In the genomic region with DNA sequence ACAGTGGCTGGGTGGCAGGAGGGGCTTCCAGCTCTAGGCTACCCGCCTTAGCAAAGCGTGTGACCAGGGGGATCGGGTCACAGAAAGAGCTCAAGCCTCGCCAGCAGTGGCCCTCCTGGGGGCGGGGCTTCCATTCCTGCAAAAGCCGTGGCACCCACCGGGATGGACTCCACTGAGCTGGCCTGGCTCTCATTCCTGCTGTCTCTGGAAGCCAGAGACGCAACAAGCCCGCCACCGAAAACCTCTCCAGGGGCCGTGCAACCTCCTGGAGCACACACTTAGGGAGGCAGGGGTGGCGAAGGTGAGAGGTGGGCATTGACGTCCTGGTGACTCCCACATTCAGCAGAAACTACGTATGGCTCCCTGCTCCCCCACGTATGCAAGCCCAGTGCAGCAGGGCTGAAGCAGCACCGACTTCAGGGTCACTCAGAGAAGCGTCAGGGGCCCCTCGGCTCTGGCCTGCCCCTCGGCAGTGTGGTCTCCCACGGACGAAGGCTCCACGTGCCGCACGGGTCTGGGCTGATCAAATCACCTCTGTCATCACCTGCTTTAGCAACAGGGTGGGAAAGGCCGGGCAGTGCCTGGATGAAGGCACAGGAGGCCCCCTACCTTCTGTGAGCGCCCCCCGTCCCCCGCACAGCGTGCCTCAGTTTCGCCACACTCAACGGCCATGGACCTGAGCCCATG, we compare ENCODE assay signal across 31 cellular contexts. TPM values are rescaled to one million over a fixed set of nuclear protein-coding genes. Genes with fewer than 3 reads are reported as not detected.
"Had no signal": no experiment of that assay in that cellular context is flagged by ENCODE, and none has a peak within 500 bp of the region (broad histone marks: within the 10 kb centered on the region; RNA-seq: fewer than 3 reads in every experiment).

No MANE protein-coding gene starts in this region.

- H3K27me3 ChIP-seq: testis had no signal

- FAIRE-seq: islet of Langerhans, urothelium cell line had no signal

- H3K27ac ChIP-seq: adrenal gland, cardiac muscle cell, coronary artery, gastrocnemius medialis, right atrium auricular region, testis had no signal

- H3K4me3 ChIP-seq: adrenal gland, cardiac muscle cell, coronary artery, dorsolateral prefrontal cortex, gastrocnemius medialis, right atrium auricular region, testis had no signal

- DNase-seq: activated CD4-positive, alpha-beta memory T cell treated with anti-CD3 and anti-CD28 coated beads, Interleukin-2, amount 10 ng/mL, durations not matched to agents 7 days and 5 days; activated CD4-positive, alpha-beta T cell treated with anti-CD3 and anti-CD28 coated beads, Interleukin-2, amount 10 ng/mL, durations not matched to agents 7 days and 5 days; activated CD4-positive, CD25-positive, alpha-beta regulatory T cell treated with anti-CD3 and anti-CD28 coated beads, Interleukin-2, amount 50 U/mL, for 72 hours; activated naive CD4-positive, alpha-beta T cell; activated naive CD8-positive, alpha-beta T cell treated with anti-CD3 and anti-CD28 coated beads for 36 hours; activated T-cell treated with anti-CD3 and anti-CD28 coated beads for 4 hours; activated T-cell treated with anti-CD3 and anti-CD28 coated beads, Interleukin-2, amount 50 U/mL, for 72 hours; aorta; dorsolateral prefrontal cortex; effector memory CD4-positive, alpha-beta T cell; erythroblast; gastrocnemius medialis; glutamatergic neuron; left cardiac atrium; mammary epithelial cell; naive B cell; nephron progenitor cell; occipital lobe; stimulated activated CD4-positive, alpha-beta T cell treated with anti-CD3 and anti-CD28 coated beads, Interleukin-12 subunit alpha, Interleukin-12 subunit beta, amount 100 ng/mL, for 4 hours; stimulated activated CD4-positive, alpha-beta T cell treated with anti-CD3 and anti-CD28 coated beads, Interleukin-4, amount 100 ng/mL, for 1 hour; stimulated activated naive CD8-positive, alpha-beta T cell treated with anti-CD3 and anti-CD28 coated beads, Interleukin-15, Interleukin-2, amounts not matched to agents 100 U/mL and 50 U/mL, for 24 hours; T1000; testis; trophoblast cell had no signal

- H3K9me3 ChIP-seq: adrenal gland, gastrocnemius medialis, right atrium auricular region, testis had no signal

- H3K36me3 ChIP-seq: adrenal gland, cardiac muscle cell, gastrocnemius medialis, right atrium auricular region had no signal

- ATAC-seq: activated T-cell treated with anti-CD3 and anti-CD28 coated beads, Interleukin-2, amount 50 U/mL, for 72 hours; gastrocnemius medialis; left cardiac atrium; stimulated activated naive CD8-positive, alpha-beta T cell treated with anti-CD3 and anti-CD28 coated beads, Interleukin-15, Interleukin-2, amounts not matched to agents 100 U/mL and 50 U/mL, for 24 hours had no signal

RNA-seq across cellular contexts. Expression of a gene that starts 36.9 kb away (rescaled TPM):
- total RNA-seq: cerebellum, occipital lobe had no signal
